ENCODE assay signal across 8 cellular contexts in genomic region chr20:62066983-62067433, GRCh38. TPM values are rescaled to one million over a fixed set of nuclear protein-coding genes. Genes with fewer than 3 reads are reported as not detected.
DNase-seq lines count a peak whose midpoint lies in the region; ATAC-seq, FAIRE-seq and TF ChIP-seq lines count a peak whose summit lies in the region.

No MANE protein-coding gene starts in this region.

- H3K79me2 ChIP-seq in H1 (ENCODE audit: control insufficient read depth in 1 of 2, insufficient read depth in 2 of 2, low read length in 2 of 2) = peaks cover 11 to 24% of the 10 kb centered on the region in 2 experiments; a peak in 3 of 4 replicates

- H3K56ac ChIP-seq in H1 (replicated peaks; ENCODE audit: insufficient read length, low read depth, low read length) = no peak overlapping the region

- 19% methylated on average over 15 of the region's 15 CpGs; no CpG with 5 or more reads in 1 of the 2 experiments for WGBS in H1 (ENCODE audit: extremely low coverage in 1 of 2, insufficient coverage in 1 of 2, insufficient read length in 1 of 2, insufficient replicate concordance in 2 of 2, low coverage in 1 of 2, low lambda C conversion rate in 2 of 2, missing lambda C conversion rate in 1 of 2), 2 experiments

- H3K9ac ChIP-seq in H1 (replicated peaks in 1 of 4; ENCODE audit: extremely low read depth in 1 of 4, low read depth in 3 of 4, low read length in 3 of 4) (peak overlapping the region in 2 of 4 experiments; percentile 8 to 83; a peak in 4 of 7 replicates), muscle layer of colon (ENCODE audit: low read length) (peak overlapping the region; percentile 49)

- no peaks in the 10 kb centered on the region for H3K4me1 ChIP-seq in SJCRH30
- H3K4me1 ChIP-seq in H1 (replicated peaks in 1 of 4; ENCODE audit: control insufficient read depth in 3 of 4, insufficient read depth in 4 of 4, low read length in 3 of 4) = peaks cover 5 to 18% (median 14%) of the 10 kb centered on the region in 4 experiments
- peaks cover 29% of the 10 kb centered on the region for H3K4me1 ChIP-seq in muscle layer of colon (ENCODE audit: insufficient read depth, low read length)

- H2BK120ac ChIP-seq in H1 (replicated peaks; ENCODE audit: low read depth, low read length) = no peak overlapping the region

- ATAC-seq in GM21390 (IDR thresholded peaks at IDR 0.05; ENCODE audit: unreplicated experiment) (no peak), HG03469 (IDR thresholded peaks at IDR 0.05; ENCODE audit: unreplicated experiment) (no peak)

- H3K27me3 ChIP-seq in SJCRH30 (no peaks in the 10 kb centered on the region), H1 (replicated peaks in 1 of 4; ENCODE audit: control insufficient read depth in 3 of 4, extremely low read depth in 1 of 4, insufficient read depth in 3 of 4, low read length in 3 of 4) (no peaks in the 10 kb centered on the region), muscle layer of colon (ENCODE audit: control insufficient read depth in 1 of 2, insufficient read depth in 2 of 2, low read length in 2 of 2) (no peaks in the 10 kb centered on the region)

- H3K23me2 ChIP-seq in H1 (ENCODE audit: low read depth, low read length) = peaks cover 7% of the 10 kb centered on the region; the same call in 1 of the 2 replicates

- TF ChIP-seq RAD21 in H1 (IDR thresholded peaks at IDR 0.05 in 1 of 2, conservative IDR thresholded peaks at IDR 0.05 in 1 of 2; ENCODE audit: low read depth in 2 of 2, low read length in 2 of 2) = no peak

- H2AFZ ChIP-seq in H1 (ENCODE audit: low read length) = no peak overlapping the region

- POLR2A ChIA-PET in H1 (lab: Charles Lee; ENCODE audit: partially characterized antibody) = interaction anchor here (0.8 to 4.5 kb wide), 38 partner anchors 8 to 202 kb away, joined by 3 to 125 read pairs (median 6); partner anchors contain the start of genes LSM14B, PSMA7 and SS18L1

- H2AK5ac ChIP-seq in H1 (ENCODE audit: low read depth, low read length) = 0 out of 2 replicates have a peak overlapping the region, but pooled peaks have one; percentile 82

- no peak overlapping the region for H2BK15ac ChIP-seq in H1 (ENCODE audit: low read length)

- FAIRE-seq in H1 (lab: Jason Lieb, UNC) = peak; percentile 58

- H4K8ac ChIP-seq in H1 (ENCODE audit: extremely low read depth, insufficient read depth, low read length) = no peak overlapping the region

- peaks cover 3% of the 10 kb centered on the region for H3K79me1 ChIP-seq in H1 (ENCODE audit: low read depth, low read length)

- peaks cover 16% of the 10 kb centered on the region in 2 experiments for H4K20me1 ChIP-seq in H1 (replicated peaks in 1 of 2; ENCODE audit: control insufficient read depth in 1 of 2, insufficient read depth in 2 of 2, low read length in 2 of 2)

- H3K27ac ChIP-seq in SJCRH30 (no peak overlapping the region), H1 (ENCODE audit: low read depth, low read length) (peak overlapping the region; percentile 87), muscle layer of colon (ENCODE audit: low read depth, low read length) (peak overlapping the region; percentile 71)

- no peak for TF ChIP-seq POLR2A in H1 (IDR thresholded peaks at IDR 0.05; ENCODE audit: control extremely low read depth in 1 of 2, low read depth in 2 of 2, low read length in 2 of 2)

- H2BK12ac ChIP-seq in H1 (ENCODE audit: low read depth, low read length) = no peak overlapping the region

- H3K4me3 ChIP-seq in SJCRH30 (peak overlapping the region; percentile 88), H1 (ENCODE audit: extremely low read depth in 1 of 4, insufficient read depth in 2 of 4, low read depth in 3 of 4, low read length in 4 of 4) (peak overlapping the region; percentile 51 to 74 (median 68)), muscle layer of colon (ENCODE audit: low read depth in 1 of 2, low read length in 2 of 2) (peak overlapping the region; percentile 45 to 77)

- H3K36me3 ChIP-seq in SJCRH30 = no peaks in the 10 kb centered on the region; the same call in 1 of the 2 replicates
- H3K36me3 ChIP-seq in H1 (ENCODE audit: control insufficient read depth in 2 of 4, insufficient read depth in 4 of 4, low read length in 3 of 4) = peaks cover 0 to 4% (median under 1%) of the 10 kb centered on the region in 4 experiments; a peak in 2 of 8 replicates
- no peaks in the 10 kb centered on the region for H3K36me3 ChIP-seq in muscle layer of colon (ENCODE audit: insufficient read depth, low read length)

- H2BK5ac ChIP-seq in H1 (ENCODE audit: low read depth, low read length) = 0 out of 2 replicates have a peak overlapping the region, but pooled peaks have one; percentile 63

- TF ChIP-seq EP300 in H1 (IDR thresholded peaks at IDR 0.05; ENCODE audit: borderline replicate concordance in 1 of 2, low read depth in 2 of 2, low read length in 2 of 2) = no peak

- H3K14ac ChIP-seq in H1 (ENCODE audit: insufficient read length) = no peak overlapping the region

- H4K91ac ChIP-seq in H1 (replicated peaks; ENCODE audit: insufficient read length, low read length) = no peak overlapping the region

- no peak for TF ChIP-seq CTCF in H1 (IDR thresholded peaks at IDR 0.05; ENCODE audit: control extremely low read depth in 1 of 3, insufficient read depth in 1 of 3, low read depth in 1 of 3, low read length in 3 of 3)

- H4K5ac ChIP-seq in H1 (ENCODE audit: insufficient read length, low read depth, low read length) = no peak overlapping the region

- DNase-seq in NCI-H748 (lab: John Stamatoyannopoulos, UW; ENCODE audit: unreplicated experiment) (peak; percentile 20), NCI-H748 treated with DMSO at 0.1 percent for 48 hours (lab: John Stamatoyannopoulos, UW) (no peak), SJCRH30 (peak in 1 of 2 experiments; percentile 69), H1 (ENCODE audit: low read depth in 1 of 2, low spot score in 2 of 2) (no peak), HCEC 1CT (no peak)

- peak overlapping the region; percentile 32 for H3K4ac ChIP-seq in H1 (replicated peaks; ENCODE audit: insufficient read length, low read depth, low read length)

- no peak overlapping the region for H3K23ac ChIP-seq in H1 (ENCODE audit: insufficient read length)

- H3K4me2 ChIP-seq in H1 (ENCODE audit: insufficient read depth in 1 of 2, low read depth in 2 of 2, low read length in 2 of 2) = peak overlapping the region; percentile 74 to 98

- H3K18ac ChIP-seq in H1 (ENCODE audit: extremely low read depth, low read length) = peak overlapping the region; percentile 32; the same call in 1 of the 2 replicates

- no peaks in the 10 kb centered on the region; the same call in 1 of the 2 replicates for H3K9me3 ChIP-seq in SJCRH30 (replicated peaks)
- H3K9me3 ChIP-seq in H1 (ENCODE audit: insufficient read depth in 2 of 2, low read depth in 1 of 2, low read length in 1 of 2) = 0 out of 4 replicates have a peak, but pooled peaks cover 0 to 3% of the 10 kb centered on the region in 2 experiments
- H3K9me3 ChIP-seq in muscle layer of colon (ENCODE audit: low read length) = no peaks in the 10 kb centered on the region

- H2BK20ac ChIP-seq in H1 (ENCODE audit: low read length) = no peak overlapping the region

- CTCF ChIA-PET in H1 (lab: Charles Lee; ENCODE audit: partially characterized antibody) = interaction anchor here (1.1 to 2.1 kb wide), 6 partner anchors 42 to 74 kb away, joined by 3 to 9 read pairs (median 3); no protein-coding TSS in a partner anchor

TF ChIP-seq in H1, 55 proteins besides CTCF, POLR2A, EP300 and RAD21:
- TF ChIP-seq TBP (IDR thresholded peaks at IDR 0.05; ENCODE audit: low read depth, low read length) (peak; percentile 56; the same call in 1 of the 2 replicates), SAP30 (IDR thresholded peaks at IDR 0.05; ENCODE audit: insufficient read depth, insufficient replicate concordance, low read length) (no peak), POLR2AphosphoS5 (IDR thresholded peaks at IDR 0.05; ENCODE audit: low read depth, low read length) (0 out of 2 replicates have a peak, but pooled peaks have one; percentile 30), SUZ12 (IDR thresholded peaks at IDR 0.05; ENCODE audit: low read length) (no peak), ATF3 (IDR thresholded peaks at IDR 0.05; ENCODE audit: insufficient read depth, low read depth, low read length) (no peak), EZH2 (IDR thresholded peaks at IDR 0.05; ENCODE audit: low read depth, low read length, severe bottlenecking) (peak; percentile 4), TAF1 (IDR thresholded peaks at IDR 0.05; ENCODE audit: low read depth, low read length) (no peak; the same call in 1 of the 2 replicates), KDM4A (IDR thresholded peaks at IDR 0.05; ENCODE audit: low read depth, low read length, severe bottlenecking) (peak; percentile 36)

RNA-seq across cellular contexts. Expression of gene TAF4, which starts 1.3 kb away (rescaled TPM):
- total RNA-seq in SJCRH30 (2014; rRNA removed; shearing (Covaris generic)) = 19.4 and 20.1 TPM in 2 replicates
- total RNA-seq in H1 (2021; fragmentation: NEBNext Ultra II Directional; extraction: Animal tissue kit (Norgen Biotek cat#: 25700)) = 30.1 and 33.0 TPM in 2 replicates
- 16.0 and 25.8 TPM in 2 replicates for polyA plus RNA-seq in H1 (2011; rRNA removed)
- polyA plus RNA-seq in H1 (2011; cell fraction: cytosol; rRNA removed) = 12.2 TPM
- polyA plus RNA-seq in H1 (2011; cell fraction: nucleus; rRNA removed) = 17.4 TPM
- 17.8 to 35.7 TPM (median 25.0 TPM) in 4 replicates for polyA plus RNA-seq in H1 (2012, experiment 1 of 2)
- 9.2 TPM for polyA plus RNA-seq in H1 (2012, experiment 2 of 2)
- 24.0 TPM for polyA plus RNA-seq in H1 (2013, experiment 1 of 2)
- 19.7 TPM for polyA plus RNA-seq in H1 (2013, experiment 2 of 2)
- polyA minus RNA-seq in H1 (2011; rRNA and poly(A)+ RNA removed) = 4.3 and 4.6 TPM in 2 replicates
- 34.5 TPM for polyA minus RNA-seq in H1 (2011; cell fraction: cytosol; rRNA and poly(A)+ RNA removed)
- 16.3 TPM for polyA minus RNA-seq in H1 (2011; cell fraction: nucleus; rRNA and poly(A)+ RNA removed)

RNA-seq across cellular contexts. Expression of gene LSM14B, which starts 55.3 kb away (rescaled TPM):
- 146 TPM in 2 replicates for total RNA-seq in SJCRH30 (2014; rRNA removed; shearing (Covaris generic))
- total RNA-seq in H1 (2021; fragmentation: NEBNext Ultra II Directional; extraction: Animal tissue kit (Norgen Biotek cat#: 25700)) = 65.6 and 70.0 TPM in 2 replicates
- polyA plus RNA-seq in H1 (2011; rRNA removed) = 58.3 and 93.9 TPM in 2 replicates
- polyA plus RNA-seq in H1 (2011; cell fraction: cytosol; rRNA removed) = 55.5 TPM
- 80.3 TPM for polyA plus RNA-seq in H1 (2011; cell fraction: nucleus; rRNA removed)
- 62.5 to 71.2 TPM (median 67.6 TPM) in 4 replicates for polyA plus RNA-seq in H1 (2012, experiment 1 of 2)
- polyA plus RNA-seq in H1 (2012, experiment 2 of 2) = 24.0 TPM
- polyA plus RNA-seq in H1 (2013, experiment 1 of 2) = 46.2 TPM
- 45.5 TPM for polyA plus RNA-seq in H1 (2013, experiment 2 of 2)
- polyA minus RNA-seq in H1 (2011; rRNA and poly(A)+ RNA removed) = 51.4 and 62.8 TPM in 2 replicates
- 40.5 TPM for polyA minus RNA-seq in H1 (2011; cell fraction: cytosol; rRNA and poly(A)+ RNA removed)
- 38.9 TPM for polyA minus RNA-seq in H1 (2011; cell fraction: nucleus; rRNA and poly(A)+ RNA removed)
